22 cellular contexts compared by ENCODE assay signal in genomic region chr2:96511851-96512250, GRCh38. TPM values are rescaled to one million over a fixed set of nuclear protein-coding genes. Genes with fewer than 3 reads are reported as not detected.
"Had no signal": no experiment of that assay in that cellular context is flagged by ENCODE, and none has a peak within 500 bp of the region (broad histone marks: within the 10 kb centered on the region; RNA-seq: fewer than 3 reads in every experiment).

No MANE protein-coding gene starts in this region.

- ATAC-seq: foreskin keratinocyte, left cardiac atrium, sciatic nerve had no signal

- H3K27ac Mint-ChIP-seq: naive B cell, nephron had no signal

- DNase-seq: dermis blood vessel endothelial cell; erythroblast; foreskin keratinocyte; kidney; left cardiac atrium; left ventricle myocardium inferior; mesendoderm; naive B cell; spleen; stimulated activated CD4-positive, alpha-beta T cell treated with anti-CD3 and anti-CD28 coated beads, Interleukin-15, amount 100 ng/mL, for 24 hours; stimulated activated CD4-positive, alpha-beta T cell treated with anti-CD3 and anti-CD28 coated beads, Interleukin-1b, Interleukin-23, amount 100 ng/mL, for 48 hours; stimulated activated CD4-positive, alpha-beta T cell treated with anti-CD3 and anti-CD28 coated beads, Interleukin-4, amount 100 ng/mL, for 24 hours; stimulated activated naive CD4-positive, alpha-beta T cell; substantia nigra; transverse colon had no signal

- H3K4me3 Mint-ChIP-seq: naive B cell, nephron had no signal

RNA-seq across cellular contexts. Expression of gene NEURL3, which starts 6.7 kb away (rescaled TPM):
- total RNA-seq: endothelial cell of umbilical vein, foreskin keratinocyte, left ventricle myocardium inferior, pulmonary artery endothelial cell, skeletal muscle tissue, thoracic aorta, urinary bladder had no signal
